7 cellular contexts compared by ENCODE assay signal in genomic region chr5:251980-252379, GRCh38. TPM values are rescaled to one million over a fixed set of nuclear protein-coding genes. Genes with fewer than 3 reads are reported as not detected.
DNase-seq lines count a peak whose midpoint lies in the region; TF ChIP-seq lines count a peak whose summit lies in the region.
"Not testable (repeated sequence)": the region's sequence is repeated elsewhere in the genome, so short reads cannot be mapped to it uniquely, and the experiment has no call there.

No MANE protein-coding gene starts in this region.

- not testable (repeated sequence) for H3K27me3 Mint-ChIP-seq in activated CD4-positive, alpha-beta memory T cell treated with anti-CD3 and anti-CD28 coated beads, Interleukin-2, amount 10 ng/mL, durations not matched to agents 7 days and 5 days

- peak overlapping the region; percentile 86 for H3K27ac ChIP-seq in BLaER1
- H3K27ac ChIP-seq in SK-N-MC = peak overlapping the region; percentile 68; the same call in 1 of the 2 replicates
- H3K27ac ChIP-seq in breast epithelium = peak overlapping the region; percentile 68 to 74
- peak overlapping the region; percentile 90 for H3K27ac ChIP-seq in epithelial cell of prostate

- peak overlapping the region; percentile 84 for H3K27ac Mint-ChIP-seq in activated CD4-positive, alpha-beta memory T cell treated with anti-CD3 and anti-CD28 coated beads, Interleukin-2, amount 10 ng/mL, durations not matched to agents 7 days and 5 days

- POLR2A ChIA-PET in activated CD4-positive, alpha-beta memory T cell treated with anti-CD3 and anti-CD28 coated beads, Interleukin-2, amount 10 ng/mL, durations not matched to agents 7 days and 5 days (lab: Charles Lee) = not testable (repeated sequence)

- not testable (repeated sequence) for H3K9me3 Mint-ChIP-seq in activated CD4-positive, alpha-beta memory T cell treated with anti-CD3 and anti-CD28 coated beads, Interleukin-2, amount 10 ng/mL, durations not matched to agents 7 days and 5 days

- TF ChIP-seq CTCF in breast epithelium (IDR thresholded peaks at IDR 0.05) = not testable (repeated sequence)

- peak overlapping the region; percentile 67 for H3K4me2 ChIP-seq in BLaER1

- CTCF ChIA-PET in activated CD4-positive, alpha-beta memory T cell treated with anti-CD3 and anti-CD28 coated beads, Interleukin-2, amount 10 ng/mL, durations not matched to agents 7 days and 5 days (lab: Charles Lee) = not testable (repeated sequence)

- peak overlapping the region; percentile 16; the same call in 1 of the 2 replicates for H3K4me3 ChIP-seq in BLaER1
- not testable (repeated sequence) for H3K4me3 ChIP-seq in SK-N-MC, breast epithelium

- peak; percentile 18 for DNase-seq in DMS153 treated with DMSO at 0.1 percent for 48 hours (lab: John Stamatoyannopoulos, UW; ENCODE audit: unreplicated experiment)
- DNase-seq in SK-N-MC (ENCODE audit: low read depth, low spot score); activated CD4-positive, alpha-beta memory T cell treated with anti-CD3 and anti-CD28 coated beads, Interleukin-2, amount 10 ng/mL, durations not matched to agents 7 days and 5 days; breast epithelium (ENCODE audit: low spot score in 2 of 2); epithelial cell of prostate (ENCODE audit: low read depth, low spot score): not testable (repeated sequence)
- peak; percentile 36 for DNase-seq in renal cortical epithelial cell (ENCODE audit: low read depth)

- peaks cover 18% of the 10 kb centered on the region for H3K4me1 Mint-ChIP-seq in activated CD4-positive, alpha-beta memory T cell treated with anti-CD3 and anti-CD28 coated beads, Interleukin-2, amount 10 ng/mL, durations not matched to agents 7 days and 5 days

- TF ChIP-seq POLR2A in breast epithelium (IDR thresholded peaks at IDR 0.05) = not testable (repeated sequence)

- intact Hi-C loops in breast epithelium (cut with DNase I; ENCODE audit: low total_unique reads) = not testable (repeated sequence)

- H3K9ac ChIP-seq in BLaER1 = peak overlapping the region; percentile 60
- not testable (repeated sequence) for H3K9ac ChIP-seq in SK-N-MC (ENCODE audit: insufficient read length)

- H3K9me3 ChIP-seq in BLaER1 = peaks cover 61% of the 10 kb centered on the region
- not testable (repeated sequence) for H3K9me3 ChIP-seq in SK-N-MC (ENCODE audit: low read depth, low read length); breast epithelium

- not testable (repeated sequence) for H4K20me1 ChIP-seq in BLaER1

- H3K4me1 ChIP-seq in BLaER1 = peaks cover 36% of the 10 kb centered on the region
- not testable (repeated sequence) for H3K4me1 ChIP-seq in breast epithelium

- H3K36me3 ChIP-seq in BLaER1 = peaks cover 89% of the 10 kb centered on the region
- peaks cover 48% of the 10 kb centered on the region for H3K36me3 ChIP-seq in SK-N-MC (ENCODE audit: insufficient read depth, low read length)
- H3K36me3 ChIP-seq in breast epithelium = not testable (repeated sequence)

- H3K36me3 Mint-ChIP-seq in activated CD4-positive, alpha-beta memory T cell treated with anti-CD3 and anti-CD28 coated beads, Interleukin-2, amount 10 ng/mL, durations not matched to agents 7 days and 5 days (ENCODE audit: low read depth) = peaks cover 72% of the 10 kb centered on the region

- not testable (repeated sequence) for H3K4me3 Mint-ChIP-seq in activated CD4-positive, alpha-beta memory T cell treated with anti-CD3 and anti-CD28 coated beads, Interleukin-2, amount 10 ng/mL, durations not matched to agents 7 days and 5 days

- H3K27me3 ChIP-seq in BLaER1, breast epithelium: not testable (repeated sequence)

RNA-seq across cellular contexts. Expression of gene PDCD6, which starts 19.5 kb away (rescaled TPM):
- total RNA-seq in activated CD4-positive, alpha-beta memory T cell treated with anti-CD3 and anti-CD28 coated beads, Interleukin-2, amount 10 ng/mL, durations not matched to agents 7 days and 5 days = 10 to 100 TPM; 85.3 to 90.4 TPM
- 100 to 1,000 TPM in 1 of 3 donors, 10 to 100 TPM in 2; 77.0 to 102 (median 80.3) TPM for total RNA-seq in breast epithelium
- 136 and 141 TPM in 2 replicates for total RNA-seq in renal cortical epithelial cell

RNA-seq across cellular contexts. Expression of gene SDHA, which starts 33.9 kb away (rescaled TPM):
- 100 to 1,000 TPM; 144 to 150 TPM for total RNA-seq in activated CD4-positive, alpha-beta memory T cell treated with anti-CD3 and anti-CD28 coated beads, Interleukin-2, amount 10 ng/mL, durations not matched to agents 7 days and 5 days
- 10 to 100 TPM; 71.1 to 80.6 (median 79.5) TPM for total RNA-seq in breast epithelium
- total RNA-seq in renal cortical epithelial cell = 128 and 233 TPM in 2 replicates

RNA-seq across cellular contexts. Expression of gene CCDC127, which starts 34.0 kb away (rescaled TPM):
- total RNA-seq in activated CD4-positive, alpha-beta memory T cell treated with anti-CD3 and anti-CD28 coated beads, Interleukin-2, amount 10 ng/mL, durations not matched to agents 7 days and 5 days = 1 to 10 TPM; 5.6 to 6.5 TPM
- 1 to 10 TPM; 5.0 to 5.6 (median 5.3) TPM for total RNA-seq in breast epithelium
- 3.6 and 9.9 TPM in 2 replicates for total RNA-seq in renal cortical epithelial cell
